In the genomic region with DNA sequence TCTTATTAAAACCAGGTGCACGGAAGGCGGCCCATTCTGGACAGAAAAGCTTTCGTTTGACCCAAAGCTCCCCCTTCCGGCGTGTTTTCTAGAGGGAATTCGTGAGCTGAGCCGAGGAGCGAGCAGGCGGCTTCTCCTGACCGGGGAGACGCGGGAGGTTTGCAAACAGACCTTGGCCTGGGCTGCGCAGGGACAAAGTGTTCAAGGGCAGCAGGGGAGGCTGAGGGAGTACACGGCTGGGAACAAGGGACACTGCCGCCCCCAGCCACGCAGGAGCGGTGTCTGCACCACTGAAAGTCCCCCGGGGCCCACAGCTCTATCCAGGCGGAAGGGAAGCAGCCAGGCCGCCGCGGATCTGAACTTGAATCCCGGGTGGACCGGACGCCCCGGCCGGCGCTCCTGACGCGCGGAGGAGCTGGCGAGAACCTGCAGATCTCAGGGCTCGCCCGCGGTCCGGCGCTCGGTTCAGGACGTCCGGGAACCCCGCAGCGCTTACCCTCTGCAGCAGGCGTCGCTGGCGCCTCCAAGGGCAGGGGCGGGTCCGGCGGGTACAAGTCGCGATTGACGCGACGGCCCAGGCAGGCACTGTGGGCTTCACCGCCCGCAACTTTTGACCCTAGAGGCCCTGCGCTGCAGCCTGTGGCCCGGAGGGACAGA, we compare ENCODE assay signal across 7 cellular contexts.
A peak's percentile ranks its signal among the peaks of the same experiment; 100 is the strongest.
DNase-seq lines count a peak whose midpoint lies in the region; ATAC-seq and TF ChIP-seq lines count a peak whose summit lies in the region.

No MANE protein-coding gene starts in this region.

- intact Hi-C loops in dorsolateral prefrontal cortex (cut with DNase I) = no loop called here
- intact Hi-C loops in right lobe of liver (cut with DNase I) = no loop called here

- under 1% methylated on average over 10 of the region's 57 CpGs for WGBS in right lobe of liver (ENCODE audit: insufficient coverage, low coverage, low lambda C conversion rate, missing lambda C conversion rate)

- H3K27ac ChIP-seq in dorsolateral prefrontal cortex = peak overlapping the region in 1 of 59 donors; percentile 28
- H3K27ac ChIP-seq in right lobe of liver = peak overlapping the region in 1 of 3 donors; percentile 47

- peak in 8 of 10 donors; percentile 32 to 65 (median 54) for DNase-seq in dorsolateral prefrontal cortex
- peak; percentile 67 to 75 (median 75) for DNase-seq in right lobe of liver
- DNase-seq in stimulated activated CD4-positive, alpha-beta T cell treated with anti-CD3 and anti-CD28 coated beads, Interleukin-2, amount 100 ng/mL, for 48 hours = peak; percentile 28 to 34

- TF ChIP-seq CTCF in WI38 (IDR thresholded peaks at IDR 0.05; ENCODE audit: low read depth, low read length) = peak; percentile 27; the same call in 1 of the 2 replicates
- peak in 47 of 56 donors; percentile 8 to 64 (median 38) for TF ChIP-seq CTCF in dorsolateral prefrontal cortex (IDR thresholded peaks at IDR 0.05 in 54 of 56, conservative IDR thresholded peaks at IDR 0.05 in 2 of 56; ENCODE audit: low read depth in 1 of 56, partially characterized antibody in 56 of 56)
- TF ChIP-seq CTCF in right lobe of liver (IDR thresholded peaks at IDR 0.05) = peak in 3 of 4 donors; percentile 30 to 45 (median 43)

- H3K36me3 ChIP-seq in right lobe of liver = no peaks in the 10 kb centered on the region

- H3K27me3 ChIP-seq in dorsolateral prefrontal cortex (peaks cover 0 to 28% (median 0%) of the 10 kb centered on the region in 45 donors), right lobe of liver (no peaks in the 10 kb centered on the region)

- H3K4me1 ChIP-seq in right lobe of liver = peaks cover 0 to 9% (median 0%) of the 10 kb centered on the region in 4 donors

- no peak for TF ChIP-seq POLR2A in right lobe of liver (IDR thresholded peaks at IDR 0.05)
- no peak for TF ChIP-seq POLR2A in GM18505 (IDR thresholded peaks at IDR 0.05; ENCODE audit: borderline replicate concordance, extremely low read depth, insufficient read depth, insufficient read length)

- peak; percentile 46 for ATAC-seq in GM19463 (IDR thresholded peaks at IDR 0.05; ENCODE audit: unreplicated experiment)
- peak; percentile 90 to 94 (median 92) for ATAC-seq in right lobe of liver
- no peak for ATAC-seq in HG02981 (IDR thresholded peaks at IDR 0.05; ENCODE audit: unreplicated experiment)
- no peak for ATAC-seq in GM18505 (IDR thresholded peaks at IDR 0.05; ENCODE audit: unreplicated experiment)

- H3K9me3 ChIP-seq in right lobe of liver = no peaks in the 10 kb centered on the region

- H3K4me3 ChIP-seq in WI38 (ENCODE audit: low read depth, low read length) = peak overlapping the region; percentile 30
- peak overlapping the region; percentile 22 to 72 (median 51) for H3K4me3 ChIP-seq in dorsolateral prefrontal cortex
- peak overlapping the region; percentile 25 to 55 (median 38) for H3K4me3 ChIP-seq in right lobe of liver

Comparison
In these comparisons a context has a peak if more than half of its experiments do, and no peak if none do; other contexts are left out.
1. ATAC-seq: peak in GM19463 (single experiment) and right lobe of liver (4 of 4); none in HG02981 (single experiment) and GM18505 (single experiment).
2. Peak in every context shown above with its lines, with median percentiles within 50 percentile points of each other: H3K4me3 ChIP-seq, CTCF ChIP-seq and DNase-seq.